In the genomic region with DNA sequence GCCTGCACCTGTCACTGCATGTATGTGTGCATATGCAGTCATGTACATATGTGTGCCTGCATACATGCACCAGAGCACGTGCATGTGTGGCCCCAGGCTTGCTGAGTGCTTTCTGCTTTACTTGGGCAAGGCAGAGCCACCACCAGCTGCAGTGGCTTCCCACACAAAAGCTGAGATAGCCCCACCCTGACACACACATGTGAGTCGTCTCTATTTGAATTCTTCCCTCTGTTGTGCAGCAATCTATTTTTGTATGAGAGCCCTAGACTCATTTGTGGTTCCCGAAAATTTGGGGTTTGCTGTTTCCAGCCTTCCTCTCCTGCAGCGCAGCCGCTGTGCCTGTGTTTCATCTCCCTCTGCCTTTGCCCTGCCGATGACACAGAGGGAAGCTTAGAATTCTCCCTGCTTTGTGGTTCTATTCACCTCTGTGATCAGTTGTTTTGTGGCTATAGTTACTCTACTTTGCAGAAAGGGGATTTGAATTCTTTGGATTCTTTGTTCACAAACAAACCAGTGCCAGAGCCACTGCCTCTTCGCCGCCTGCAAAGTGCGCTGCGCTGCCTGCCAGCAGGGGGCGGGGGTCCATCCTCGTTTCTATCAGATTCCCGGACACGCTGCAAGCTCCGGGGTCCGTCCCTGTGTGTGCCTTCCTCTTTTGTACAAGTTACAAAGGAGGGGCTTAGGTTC, we compare ENCODE assay signal across 7 cellular contexts.
A peak's percentile ranks its signal among the peaks of the same experiment; 100 is the strongest.
DNase-seq lines count a peak whose midpoint lies in the region; ATAC-seq and TF ChIP-seq lines count a peak whose summit lies in the region.

No MANE protein-coding gene starts in this region.

- H3K4me3 Mint-ChIP-seq in activated T-cell treated with anti-CD3 and anti-CD28 coated beads, Interleukin-2, amount 50 U/mL, for 24 hours = no peak overlapping the region
- no peak overlapping the region for H3K4me3 Mint-ChIP-seq in glutamatergic neuron (ENCODE audit: unreplicated experiment)

- DNase-seq in LNCaP clone FGC (ENCODE audit: low read depth) = no peak
- DNase-seq in activated T-cell treated with anti-CD3 and anti-CD28 coated beads, Interleukin-2, amount 50 U/mL, for 24 hours = peak; percentile 53
- peak; percentile 90 for DNase-seq in glutamatergic neuron
- peak; percentile 36 to 67 for DNase-seq in trophoblast cell
- DNase-seq in NCI-H226 = no peak

- TF ChIP-seq CTCF in GM12873 (IDR thresholded peaks at IDR 0.05; ENCODE audit: insufficient read depth, low read depth, low read length, missing control alignments) (peak; percentile 91), LNCaP clone FGC (IDR thresholded peaks at IDR 0.05; ENCODE audit: control insufficient read depth, extremely low read depth, insufficient read depth) (peak; percentile 33; the same call in 1 of the 2 replicates), glutamatergic neuron (IDR thresholded peaks at IDR 0.05; ENCODE audit: partially characterized antibody, unreplicated experiment) (peak; percentile 93)

- H3K9ac ChIP-seq in trophoblast cell (ENCODE audit: low read length) = no peak overlapping the region

- peak overlapping the region; percentile 36 for H3K27ac ChIP-seq in trophoblast cell (ENCODE audit: low read depth, low read length)

- no peak overlapping the region for H2BK120ac ChIP-seq in trophoblast cell (ENCODE audit: insufficient read depth, low read length, poor library complexity)

- H3K4me1 ChIP-seq in trophoblast cell (ENCODE audit: control insufficient read depth in 1 of 2, insufficient read depth in 2 of 2, low read length in 2 of 2) = peaks cover 16 to 17% of the 10 kb centered on the region in 2 experiments

- no peaks in the 10 kb centered on the region for H3K27me3 ChIP-seq in trophoblast cell (ENCODE audit: insufficient read depth, low read length)

- ATAC-seq in GM21717 (IDR thresholded peaks at IDR 0.05; ENCODE audit: unreplicated experiment) = no peak

- H4K12ac ChIP-seq in trophoblast cell (ENCODE audit: low read depth, low read length) = no peak overlapping the region

- H3K4ac ChIP-seq in trophoblast cell (ENCODE audit: low read depth, low read length) = no peak overlapping the region

- H2BK12ac ChIP-seq in trophoblast cell (ENCODE audit: low read length) = no peak overlapping the region

- H3K79me2 ChIP-seq in trophoblast cell (ENCODE audit: control insufficient read depth, insufficient read depth, low read length, poor library complexity) = no peaks in the 10 kb centered on the region

- H3K27ac Mint-ChIP-seq in activated T-cell treated with anti-CD3 and anti-CD28 coated beads, Interleukin-2, amount 50 U/mL, for 24 hours = no peak overlapping the region
- H3K27ac Mint-ChIP-seq in glutamatergic neuron (ENCODE audit: unreplicated experiment) = no peak overlapping the region

- H4K8ac ChIP-seq in trophoblast cell (ENCODE audit: low read depth, low read length) = no peak overlapping the region

- peak overlapping the region; percentile 58 for H3K4me2 ChIP-seq in trophoblast cell (ENCODE audit: low read length)

- no peaks in the 10 kb centered on the region for H3K36me3 Mint-ChIP-seq in activated T-cell treated with anti-CD3 and anti-CD28 coated beads, Interleukin-2, amount 50 U/mL, for 24 hours (ENCODE audit: low read depth)
- peaks cover 6% of the 10 kb centered on the region for H3K36me3 Mint-ChIP-seq in glutamatergic neuron (ENCODE audit: unreplicated experiment)

- H3K4me1 Mint-ChIP-seq in activated T-cell treated with anti-CD3 and anti-CD28 coated beads, Interleukin-2, amount 50 U/mL, for 24 hours (ENCODE audit: low read depth) = no peaks in the 10 kb centered on the region
- peaks cover 9% of the 10 kb centered on the region for H3K4me1 Mint-ChIP-seq in glutamatergic neuron (ENCODE audit: low read depth, unreplicated experiment)

- peaks cover 17% of the 10 kb centered on the region for H3K27me3 Mint-ChIP-seq in activated T-cell treated with anti-CD3 and anti-CD28 coated beads, Interleukin-2, amount 50 U/mL, for 24 hours
- peaks cover 8% of the 10 kb centered on the region for H3K27me3 Mint-ChIP-seq in glutamatergic neuron (ENCODE audit: unreplicated experiment)

- no peaks in the 10 kb centered on the region for H3K36me3 ChIP-seq in trophoblast cell (ENCODE audit: control insufficient read depth in 1 of 2, insufficient read depth in 2 of 2, low read length in 2 of 2)

- no peaks in the 10 kb centered on the region for H3K9me3 Mint-ChIP-seq in activated T-cell treated with anti-CD3 and anti-CD28 coated beads, Interleukin-2, amount 50 U/mL, for 24 hours
- H3K9me3 Mint-ChIP-seq in glutamatergic neuron (ENCODE audit: unreplicated experiment) = peaks cover 3% of the 10 kb centered on the region

- H3K4me3 ChIP-seq in LNCaP clone FGC (ENCODE audit: low read depth, low read length) = no peak overlapping the region
- H3K4me3 ChIP-seq in trophoblast cell (ENCODE audit: low read depth, low read length) = no peak overlapping the region

- H2BK5ac ChIP-seq in trophoblast cell (ENCODE audit: low read depth, low read length, poor library complexity) = no peak overlapping the region

- WGBS in trophoblast cell (ENCODE audit: extremely low coverage, insufficient coverage, insufficient read length) = no CpG with 5 or more reads among the region's 16 CpGs

- peak overlapping the region; percentile 50 for H2AFZ ChIP-seq in trophoblast cell (ENCODE audit: insufficient read depth, low read length, poor library complexity)

- H3K14ac ChIP-seq in trophoblast cell (ENCODE audit: low read length) = no peak overlapping the region

- H3K18ac ChIP-seq in trophoblast cell (ENCODE audit: low read length) = no peak overlapping the region

- no peaks in the 10 kb centered on the region for H3K9me3 ChIP-seq in trophoblast cell (ENCODE audit: insufficient read depth, low read depth, low read length)

- H2AK5ac ChIP-seq in trophoblast cell (ENCODE audit: low read length) = no peak overlapping the region

- H3K79me1 ChIP-seq in trophoblast cell (ENCODE audit: low read length) = peaks cover 2% of the 10 kb centered on the region

- H4K91ac ChIP-seq in trophoblast cell (ENCODE audit: low read depth, low read length) = no peak overlapping the region

- H3K23ac ChIP-seq in trophoblast cell (ENCODE audit: low read length) = no peak overlapping the region

Comparison
In these comparisons a context has a peak if more than half of its experiments do, and no peak if none do; other contexts are left out.
1. CTCF ChIP-seq: peak in every context shown above with its lines; median percentile 93 in glutamatergic neuron; 91 in GM12873; 33 in LNCaP clone FGC.
2. DNase-seq: peak in activated T-cell treated with anti-CD3 and anti-CD28 coated beads, Interleukin-2, amount 50 U/mL, for 24 hours (single experiment), glutamatergic neuron (single experiment) and trophoblast cell (2 of 2); none in LNCaP clone FGC (single experiment) and NCI-H226 (single experiment).